8 cellular contexts compared by ENCODE assay signal in genomic region chr12:104456950-104457745, GRCh38. TPM values are rescaled to one million over a fixed set of nuclear protein-coding genes. Genes with fewer than 3 reads are reported as not detected.
DNase-seq lines count a peak whose midpoint lies in the region; ATAC-seq, FAIRE-seq and TF ChIP-seq lines count a peak whose summit lies in the region.

No MANE protein-coding gene starts in this region.

- H3K27me3 ChIP-seq in PC-3 (ENCODE audit: low read length) (no peaks in the 10 kb centered on the region), tibial nerve (no peaks in the 10 kb centered on the region)

- DNase-seq in DMS53 treated with DMSO at 0.1 percent for 48 hours (lab: John Stamatoyannopoulos, UW; ENCODE audit: unreplicated experiment) (peak; percentile 43), HTR-8/SVneo (ENCODE audit: insufficient read length, low spot score) (peak; percentile 59), PC-3 (peak; percentile 86), fibroblast of the conjunctiva (ENCODE audit: low read depth) (peak; percentile 36), tibial nerve (ENCODE audit: low spot score in 2 of 2) (peak; percentile 69 to 80)
- DNase-seq in activated T-helper 9 cell treated with anti-CD3 and anti-CD28 coated beads, Interleukin-2, amount 50 U/mL, for 16 hours (ENCODE audit: low read depth) = peak; percentile 40

- peak overlapping the region; percentile 77 to 91 (median 84) for H3K27ac Mint-ChIP-seq in nephron

- H3K9me3 ChIP-seq in PC-3 (ENCODE audit: low read length) = no peaks in the 10 kb centered on the region
- no peaks in the 10 kb centered on the region for H3K9me3 ChIP-seq in tibial nerve

- peak overlapping the region; percentile 96 for H3K4me2 ChIP-seq in PC-3 (ENCODE audit: low read length)

- TF ChIP-seq POLR2A in tibial nerve (IDR thresholded peaks at IDR 0.05) = peak in 1 of 2 donors; percentile 58

- BruUV-seq in PC-3 (replicated peaks; lab: Mats Ljungman, UMichigan) = no TSS peak

- no peaks in the 10 kb centered on the region for H3K36me3 Mint-ChIP-seq in nephron (ENCODE audit: low read depth)

- H3K27me3 Mint-ChIP-seq in nephron (ENCODE audit: low read depth) = peaks cover 19% of the 10 kb centered on the region

- H3K36me3 ChIP-seq in PC-3 (ENCODE audit: low read depth, low read length) (no peaks in the 10 kb centered on the region), tibial nerve (no peaks in the 10 kb centered on the region)

- no peaks in the 10 kb centered on the region for H4K20me1 ChIP-seq in PC-3 (ENCODE audit: low read length)

- H3K4me1 ChIP-seq in PC-3 (ENCODE audit: insufficient read depth, low read length) = peaks cover 39% of the 10 kb centered on the region
- peaks cover 0 to 33% (median 4%) of the 10 kb centered on the region in 4 donors for H3K4me1 ChIP-seq in tibial nerve

- peak overlapping the region; percentile 95 for H2AFZ ChIP-seq in PC-3 (ENCODE audit: low read length)

- POLR2A ChIA-PET in PC-3 (lab: Charles Lee; ENCODE audit: unreplicated experiment) = no interaction called here

- intact Hi-C loops in PC-3 (cut with micrococcal nuclease) = loop anchor here (1.0 to 10.0 kb wide), 6 partner anchors 30 to 420 kb away; no protein-coding TSS in a partner anchor

- peaks cover 44% of the 10 kb centered on the region for H3K79me2 ChIP-seq in PC-3 (ENCODE audit: low read length)

- H3K4me3 ChIP-seq in PC-3 (ENCODE audit: low read length) (peak overlapping the region; percentile 94), tibial nerve (peak overlapping the region; percentile 68 to 91 (median 84))

- H3F3A ChIP-seq in PC-3 (ENCODE audit: low read length, unreplicated experiment) = no peaks in the 10 kb centered on the region

- H3K9me2 ChIP-seq in PC-3 (replicated peaks; ENCODE audit: low read length) = no peaks in the 10 kb centered on the region

- CTCF ChIA-PET in PC-3 (lab: Charles Lee) = interaction anchor here (0.6 to 1.1 kb wide), 3 partner anchors 75 to 312 kb away, joined by 4 to 7 read pairs (median 4); no protein-coding TSS in a partner anchor

- H3K9ac ChIP-seq in PC-3 (ENCODE audit: low read length) = peak overlapping the region; percentile 70

- no peak for FAIRE-seq in HTR-8/SVneo (lab: Jason Lieb, UNC)

- no peaks in the 10 kb centered on the region for H3K9me3 Mint-ChIP-seq in nephron

- peak in 1 of 2 donors; percentile 22 for TF ChIP-seq EP300 in tibial nerve (IDR thresholded peaks at IDR 0.05)

- TF ChIP-seq CTCF in PC-3 (conservative IDR thresholded peaks at IDR 0.05; ENCODE audit: low read depth, low read length) (peak; percentile 85), nephron (IDR thresholded peaks at IDR 0.05; ENCODE audit: unreplicated experiment in 3 of 3) (peak; percentile 30 to 50 (median 48)), tibial nerve (IDR thresholded peaks at IDR 0.05) (peak in 3 of 5 experiments; percentile 12 to 53 (median 40))

- ATAC-seq in GM21390 (IDR thresholded peaks at IDR 0.05; ENCODE audit: unreplicated experiment) (peak; percentile 31), PC-3 (peak; percentile 66)

- peaks cover 18% of the 10 kb centered on the region for H3K4me1 Mint-ChIP-seq in nephron

- peak overlapping the region; percentile 97 to 99 (median 98) for H3K4me3 Mint-ChIP-seq in nephron

- WGBS in tibial nerve, 2 donors = 0% methylated on average over 18 to 49 of the region's 71 CpGs

- no peak overlapping the region for H3K27ac ChIP-seq in PC-3 (ENCODE audit: low read length)
- H3K27ac ChIP-seq in tibial nerve = peak overlapping the region; percentile 41 to 90 (median 80)

RNA-seq across cellular contexts. Expression of gene CHST11, which starts 0.4 kb away (rescaled TPM):
- total RNA-seq in PC-3 (2014; rRNA removed) (53.5 and 56.7 TPM in 2 replicates), tibial nerve (10 to 100 TPM; 20.8 to 56.7 (median 26.5) TPM)

Comparison
In these comparisons a context has a peak if more than half of its experiments do, and no peak if none do; other contexts are left out.
1. DNase-seq: peak in every context shown above with its lines; median percentile 86 in PC-3; 74 in tibial nerve; 59 in HTR-8/SVneo; 43 in DMS53 treated with DMSO at 0.1 percent for 48 hours; 40 in activated T-helper 9 cell treated with anti-CD3 and anti-CD28 coated beads, Interleukin-2, amount 50 U/mL, for 16 hours; 36 in fibroblast of the conjunctiva.